In genomic region chr4:54197926-54198325, GRCh38 we compare ENCODE assay signal across 28 cellular contexts. TPM values are rescaled to one million over a fixed set of nuclear protein-coding genes. Genes with fewer than 3 reads are reported as not detected.
DNase-seq lines count a peak whose midpoint lies in the region; ATAC-seq and TF ChIP-seq lines count a peak whose summit lies in the region.
"Had no signal": no experiment of that assay in that cellular context is flagged by ENCODE, and none has a peak within 500 bp of the region (broad histone marks: within the 10 kb centered on the region; RNA-seq: fewer than 3 reads in every experiment).

No MANE protein-coding gene starts in this region.

- H3K9me3 ChIP-seq in HUES6 (ENCODE audit: control insufficient read depth, insufficient read depth, low read depth, low read length) (0 out of 2 replicates have a peak, but pooled peaks cover 3% of the 10 kb centered on the region), stomach smooth muscle (ENCODE audit: control insufficient read depth in 2 of 2, low read length in 2 of 2) (no peaks in the 10 kb centered on the region), lower lobe of right lung (no peaks in the 10 kb centered on the region)
- H3K9me3 ChIP-seq: ascending aorta, gastroesophageal sphincter, thyroid gland had no signal

- H3K27me3 Mint-ChIP-seq in endothelial cell (ENCODE audit: unreplicated experiment), result no peaks in the 10 kb centered on the region
- H3K27me3 Mint-ChIP-seq in nephron progenitor cell (ENCODE audit: low read depth, poor library complexity), result no peaks in the 10 kb centered on the region
- H3K27me3 Mint-ChIP-seq in effector memory CD8-positive, alpha-beta T cell, result peaks cover 0 to 18% of the 10 kb centered on the region in 2 donors
- H3K27me3 Mint-ChIP-seq: dendritic cell treated with granulocyte-macrophage colony-stimulating factor and Interleukin-4, amounts not matched to agents 40 ng/mL and 50 ng/mL, for 4 days had no signal

- H3K9ac ChIP-seq in HUES6 (ENCODE audit: low read length) (no peak overlapping the region), stomach smooth muscle (ENCODE audit: low read length in 2 of 2) (no peak overlapping the region)
- H3K9ac ChIP-seq: BLaER1 had no signal

- H3K36me3 Mint-ChIP-seq in endothelial cell (ENCODE audit: low read depth, unreplicated experiment) (no peaks in the 10 kb centered on the region), nephron progenitor cell (ENCODE audit: low read depth) (no peaks in the 10 kb centered on the region)
- H3K36me3 Mint-ChIP-seq in effector memory CD8-positive, alpha-beta T cell (ENCODE audit: insufficient read depth), result peaks cover 3% of the 10 kb centered on the region
- H3K36me3 Mint-ChIP-seq: activated CD4-positive, alpha-beta memory T cell treated with anti-CD3 and anti-CD28 coated beads for 36 hours had no signal

- H3K36me3 ChIP-seq in HUES6 (ENCODE audit: control insufficient read depth, insufficient read depth, low read length) (no peaks in the 10 kb centered on the region), stomach smooth muscle (ENCODE audit: control insufficient read depth in 2 of 2, insufficient read depth in 2 of 2, low read length in 2 of 2) (no peaks in the 10 kb centered on the region), lower lobe of right lung (no peaks in the 10 kb centered on the region)
- H3K36me3 ChIP-seq: ascending aorta, BLaER1, gastroesophageal sphincter, thyroid gland had no signal

- ATAC-seq in GM18498 (IDR thresholded peaks at IDR 0.05; ENCODE audit: unreplicated experiment) (no peak), lower lobe of right lung (no peak)
- ATAC-seq in effector memory CD8-positive, alpha-beta T cell (replicated peaks), result no peak
- ATAC-seq: Panc1, T-helper 17 cell had no signal

- H3K27me3 ChIP-seq in HUES6 (ENCODE audit: control insufficient read depth, insufficient read depth, low read length), result no peaks in the 10 kb centered on the region
- no peaks in the 10 kb centered on the region for H3K27me3 ChIP-seq in stomach smooth muscle (ENCODE audit: control insufficient read depth in 1 of 2, insufficient read depth in 2 of 2, low read length in 2 of 2)
- no peaks in the 10 kb centered on the region for H3K27me3 ChIP-seq in lower lobe of right lung (ENCODE audit: low read depth)
- H3K27me3 ChIP-seq: ascending aorta, BLaER1, gastroesophageal sphincter, thyroid gland had no signal

- H3K4me1 ChIP-seq in HUES6 (ENCODE audit: control insufficient read depth, insufficient read depth, low read length), result peaks cover 12% of the 10 kb centered on the region; the same call in 1 of the 2 replicates
- H3K4me1 ChIP-seq in stomach smooth muscle (ENCODE audit: control insufficient read depth, insufficient read depth, low read length), result peaks cover 3% of the 10 kb centered on the region
- no peaks in the 10 kb centered on the region for H3K4me1 ChIP-seq in lower lobe of right lung
- H3K4me1 ChIP-seq: ascending aorta, BLaER1, thyroid gland had no signal

- H3K27ac ChIP-seq in HUES6 (ENCODE audit: low read depth, low read length), result peak overlapping the region; percentile 71; the same call in 1 of the 2 replicates
- peak overlapping the region; percentile 8 for H3K27ac ChIP-seq in stomach smooth muscle (ENCODE audit: low read length)
- no peak overlapping the region for H3K27ac ChIP-seq in lower lobe of right lung
- H3K27ac ChIP-seq: ascending aorta, BLaER1, gastroesophageal sphincter, thyroid gland had no signal

- intact Hi-C loops in lower lobe of right lung (cut with DNase I), result no loop called here

- no peak overlapping the region for H3K4me3 ChIP-seq in HUES6 (ENCODE audit: low read depth, low read length)
- H3K4me3 ChIP-seq in stomach smooth muscle (ENCODE audit: low read length in 2 of 2), result peak overlapping the region in 1 of 2 donors; percentile 40
- H3K4me3 ChIP-seq in lower lobe of right lung, result no peak overlapping the region
- H3K4me3 ChIP-seq: ascending aorta, BLaER1, gastroesophageal sphincter, thyroid gland had no signal

- H3K4me1 Mint-ChIP-seq in endothelial cell (ENCODE audit: unreplicated experiment) (peaks cover 16% of the 10 kb centered on the region), nephron progenitor cell (peaks cover 18% of the 10 kb centered on the region)
- H3K4me1 Mint-ChIP-seq in effector memory CD8-positive, alpha-beta T cell (ENCODE audit: low read depth in 2 of 2), result no peaks in the 10 kb centered on the region
- H3K4me1 Mint-ChIP-seq: T-helper 17 cell had no signal

- no peak for TF ChIP-seq CTCF in endothelial cell (IDR thresholded peaks at IDR 0.05; ENCODE audit: unreplicated experiment)
- no peak for TF ChIP-seq CTCF in nephron progenitor cell (IDR thresholded peaks at IDR 0.05)
- TF ChIP-seq CTCF in lower lobe of right lung (IDR thresholded peaks at IDR 0.05), result no peak

- DNase-seq in endothelial cell (ENCODE audit: low spot score) (no peak), nephron progenitor cell (no peak), NCI-H2227 (lab: John Stamatoyannopoulos, UW; ENCODE audit: unreplicated experiment) (no peak), lower lobe of right lung (no peak)
- no peak for DNase-seq in effector memory CD8-positive, alpha-beta T cell
- DNase-seq: activated CD4-positive, alpha-beta memory T cell treated with anti-CD3 and anti-CD28 coated beads for 36 hours; activated CD4-positive, CD25-positive, alpha-beta regulatory T cell treated with anti-CD3 and anti-CD28 coated beads, Interleukin-2, amount 50 U/mL, for 72 hours; activated CD8-positive, alpha-beta memory T cell treated with anti-CD3 and anti-CD28 coated beads, Interleukin-2, amount 50 U/mL, for 48 hours; central memory CD4-positive, alpha-beta T cell; DMS153; H7; hippocampal formation; NCI-H1048; NCI-H1694 treated with DMSO at 0.1 percent for 48 hours; T-helper 17 cell had no signal

- H3K27ac Mint-ChIP-seq in endothelial cell (ENCODE audit: unreplicated experiment) (peak overlapping the region; percentile 91), nephron progenitor cell (peak overlapping the region; percentile 23)
- H3K27ac Mint-ChIP-seq in effector memory CD8-positive, alpha-beta T cell, result no peak overlapping the region
- H3K27ac Mint-ChIP-seq: activated CD4-positive, alpha-beta memory T cell treated with anti-CD3 and anti-CD28 coated beads for 36 hours; activated naive CD8-positive, alpha-beta T cell; activated T-helper 2 cell treated with anti-CD3 and anti-CD28 coated beads, Interferon-gamma antibody, Interleukin-2, Interleukin-4, amounts not matched to agents 10 μg/mL and 5 μg/mL and 100 μg/mL, durations not matched to agents 14 hours and 24 hours and 36 hours; dendritic cell treated with granulocyte-macrophage colony-stimulating factor and Interleukin-4, amounts not matched to agents 40 ng/mL and 50 ng/mL, for 4 days; stimulated activated naive CD8-positive, alpha-beta T cell treated with anti-CD3 and anti-CD28 coated beads, Interleukin-15, Interleukin-2, amounts not matched to agents 100 ng/mL and 50 ng/mL, for 24 hours; T-helper 17 cell had no signal

- H3K4me3 Mint-ChIP-seq in endothelial cell (ENCODE audit: unreplicated experiment) (no peak overlapping the region), nephron progenitor cell (no peak overlapping the region)
- no peak overlapping the region for H3K4me3 Mint-ChIP-seq in effector memory CD8-positive, alpha-beta T cell
- H3K4me3 Mint-ChIP-seq: activated CD4-positive, alpha-beta memory T cell treated with anti-CD3 and anti-CD28 coated beads for 36 hours; activated naive CD8-positive, alpha-beta T cell; dendritic cell treated with granulocyte-macrophage colony-stimulating factor and Interleukin-4, amounts not matched to agents 40 ng/mL and 50 ng/mL, for 4 days; neural crest cell; stimulated activated naive CD8-positive, alpha-beta T cell treated with anti-CD3 and anti-CD28 coated beads, Interleukin-15, Interleukin-2, amounts not matched to agents 100 ng/mL and 50 ng/mL, for 24 hours; T-helper 17 cell had no signal

- H3K9me3 Mint-ChIP-seq in endothelial cell (ENCODE audit: unreplicated experiment) (no peaks in the 10 kb centered on the region), nephron progenitor cell (peaks cover 8% of the 10 kb centered on the region)
- H3K9me3 Mint-ChIP-seq in effector memory CD8-positive, alpha-beta T cell, result no peaks in the 10 kb centered on the region
- H3K9me3 Mint-ChIP-seq: activated CD4-positive, alpha-beta memory T cell treated with anti-CD3 and anti-CD28 coated beads for 36 hours; activated T-helper 2 cell treated with anti-CD3 and anti-CD28 coated beads, Interferon-gamma antibody, Interleukin-2, Interleukin-4, amounts not matched to agents 10 μg/mL and 5 μg/mL and 100 μg/mL, durations not matched to agents 14 hours and 24 hours and 36 hours; dendritic cell treated with granulocyte-macrophage colony-stimulating factor and Interleukin-4, amounts not matched to agents 40 ng/mL and 50 ng/mL, for 4 days; stimulated activated naive CD8-positive, alpha-beta T cell treated with anti-CD3 and anti-CD28 coated beads, Interleukin-15, Interleukin-2, amounts not matched to agents 100 ng/mL and 50 ng/mL, for 24 hours had no signal

RNA-seq across cellular contexts. Expression of gene PDGFRA, which starts 31.2 kb away (rescaled TPM):
- 3.4 TPM for total RNA-seq in endothelial cell (ENCODE audit: unreplicated experiment)
- 69.5 TPM for total RNA-seq in lower lobe of right lung
- total RNA-seq: activated CD4-positive, alpha-beta memory T cell treated with anti-CD3 and anti-CD28 coated beads for 36 hours; activated T-helper 2 cell treated with anti-CD3 and anti-CD28 coated beads, Interferon-gamma antibody, Interleukin-2, Interleukin-4, amounts not matched to agents 10 μg/mL and 5 μg/mL and 100 μg/mL, durations not matched to agents 14 hours and 24 hours and 36 hours had no signal

Comparison
In these comparisons a context has a peak if more than half of its experiments do, and no peak if none do; other contexts are left out.
1. H3K27ac Mint-ChIP-seq: peak in endothelial cell (single experiment) and nephron progenitor cell (single experiment); none in effector memory CD8-positive, alpha-beta T cell (0 of 2).
2. RNA of gene PDGFRA, which starts 31.2 kb away (total RNA-seq): 69.5 TPM in lower lobe of right lung (single experiment); 3.4 TPM in endothelial cell (single experiment); every median in the first group is over 10 times any median in the second.